10 cellular contexts compared by ENCODE assay signal in genomic region chr5:20678814-20679298, GRCh38.
A peak's percentile ranks its signal among the peaks of the same experiment; 100 is the strongest.
DNase-seq lines count a peak whose midpoint lies in the region; ATAC-seq and TF ChIP-seq lines count a peak whose summit lies in the region.
"Had no signal": no experiment of that assay in that cellular context is flagged by ENCODE, and none has a peak within 500 bp of the region (broad histone marks: within the 10 kb centered on the region; RNA-seq: fewer than 3 reads in every experiment).

No MANE protein-coding gene starts in this region.

- no peak overlapping the region for H3K27ac ChIP-seq in esophagus squamous epithelium
- H3K27ac ChIP-seq: neutrophil had no signal

- no peaks in the 10 kb centered on the region for H3K27me3 ChIP-seq in kidney epithelial cell (ENCODE audit: control insufficient read depth, insufficient read depth, low read length)
- no peaks in the 10 kb centered on the region for H3K27me3 ChIP-seq in esophagus squamous epithelium
- H3K27me3 ChIP-seq: neutrophil had no signal

- no peaks in the 10 kb centered on the region for H3K9me3 ChIP-seq in esophagus squamous epithelium
- H3K9me3 ChIP-seq: neutrophil had no signal

- ATAC-seq in WTC11, result no peak

- CTCF ChIA-PET in WTC11 (lab: Charles Lee), result no interaction called here

- POLR2A ChIA-PET in WTC11 (lab: Charles Lee), result no interaction called here

- H3K36me3 Mint-ChIP-seq in WTC11, result no peaks in the 10 kb centered on the region

- no peaks in the 10 kb centered on the region; the same call in 1 of the 2 replicates for H3K9me3 Mint-ChIP-seq in WTC11

- H3K27ac Mint-ChIP-seq in WTC11, result no peak overlapping the region

- intact Hi-C loops in esophagus squamous epithelium (cut with DNase I), result no loop called here

- TF ChIP-seq CTCF in WTC11 (IDR thresholded peaks at IDR 0.05), result no peak
- no peak for TF ChIP-seq CTCF in kidney epithelial cell (IDR thresholded peaks at IDR 0.05; ENCODE audit: insufficient read depth, low read length, poor library complexity, severe bottlenecking)
- no peak for TF ChIP-seq CTCF in esophagus squamous epithelium (IDR thresholded peaks at IDR 0.05)

- H3K4me3 Mint-ChIP-seq in WTC11, result no peak overlapping the region

- H3K36me3 ChIP-seq in kidney epithelial cell (ENCODE audit: control insufficient read depth, insufficient read depth, low read length) (no peaks in the 10 kb centered on the region), esophagus squamous epithelium (no peaks in the 10 kb centered on the region)
- H3K36me3 ChIP-seq: neutrophil had no signal

- TF ChIP-seq POLR2A in esophagus squamous epithelium (IDR thresholded peaks at IDR 0.05), result no peak

- H3K4me1 ChIP-seq in esophagus squamous epithelium, result no peaks in the 10 kb centered on the region

- no peaks in the 10 kb centered on the region for H3K27me3 Mint-ChIP-seq in WTC11 (ENCODE audit: low read depth)

- H3K4me3 ChIP-seq in kidney epithelial cell (ENCODE audit: low read depth, low read length) (no peak overlapping the region), esophagus squamous epithelium (no peak overlapping the region)

- DNase-seq in GM03348 (ENCODE audit: low spot score) (peak; percentile 74), HT1080 (ENCODE audit: low read depth) (peak; percentile 90), WTC11 (ENCODE audit: low spot score) (no peak), kidney epithelial cell (ENCODE audit: low read depth) (peak; percentile 87), NCI-H1105 treated with DMSO at 0.1 percent for 48 hours (lab: John Stamatoyannopoulos, UW) (no peak), esophagus squamous epithelium (lab: John Stamatoyannopoulos, UW) (no peak)
- DNase-seq in central memory CD4-positive, alpha-beta T cell, result no peak
- DNase-seq in stimulated activated naive CD4-positive, alpha-beta T cell treated with Interleukin-2 at 50 U/mL for 16 hours (lab: John Stamatoyannopoulos, UW), result no peak
- DNase-seq: NCI-H524 had no signal

- 38 to 45% methylated on average over 1 of the region's 1 CpG for WGBS in esophagus squamous epithelium, 2 donors

- peaks cover 11% of the 10 kb centered on the region for H3K4me1 Mint-ChIP-seq in WTC11

TF ChIP-seq in WTC11, 78 proteins besides CTCF, POLR2A, EP300 and RAD21:
- TF ChIP-seq GABPB1 (CRISPR knock-in tag; IDR thresholded peaks at IDR 0.05), result 0 out of 2 replicates have a peak, but pooled peaks have one; percentile 33
- TF ChIP-seq E2F5 (CRISPR knock-in tag; IDR thresholded peaks at IDR 0.05), result no peak
- no peak for TF ChIP-seq TEAD1 (CRISPR knock-in tag; IDR thresholded peaks at IDR 0.05)

Comparison
In these comparisons a context has a peak if more than half of its experiments do, and no peak if none do; other contexts are left out.
1. DNase-seq: peak in GM03348 (single experiment), HT1080 (single experiment) and kidney epithelial cell (single experiment); none in WTC11 (single experiment), NCI-H1105 treated with DMSO at 0.1 percent for 48 hours (single experiment), esophagus squamous epithelium (single experiment), central memory CD4-positive, alpha-beta T cell (single experiment) and stimulated activated naive CD4-positive, alpha-beta T cell treated with Interleukin-2 at 50 U/mL for 16 hours (single experiment).